Comparison of ENCODE assay signal across 12 cellular contexts in the genomic region with DNA sequence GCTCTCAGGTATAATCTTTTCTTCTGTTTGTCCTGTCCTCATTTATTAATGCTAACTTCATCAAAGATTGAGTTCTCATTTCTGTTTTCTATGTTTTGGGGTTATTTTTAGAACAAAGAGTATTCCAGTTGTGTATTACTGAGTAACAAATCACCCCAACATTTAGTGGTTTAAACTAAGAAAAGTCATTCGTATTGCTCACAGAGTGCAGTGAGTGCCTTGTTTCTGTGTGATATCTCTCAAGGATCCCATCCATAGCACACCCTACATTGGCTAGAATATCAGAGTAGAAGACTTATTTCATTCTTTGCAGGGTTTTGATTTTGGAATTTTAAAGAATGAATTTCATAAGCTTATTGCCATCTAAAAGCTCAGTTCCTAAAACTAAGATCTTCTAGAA.
DNase-seq lines count a peak whose midpoint lies in the region; ATAC-seq, FAIRE-seq and TF ChIP-seq lines count a peak whose summit lies in the region.
"Had no signal": no experiment of that assay in that cellular context is flagged by ENCODE, and none has a peak within 500 bp of the region (broad histone marks: within the 10 kb centered on the region; RNA-seq: fewer than 3 reads in every experiment).

No MANE protein-coding gene starts in this region.

- H3K9me2 ChIP-seq in hepatocyte (replicated peaks; ENCODE audit: insufficient read depth): no peaks in the 10 kb centered on the region

- no peak overlapping the region for H3K4me3 ChIP-seq in hepatocyte
- H3K4me3 ChIP-seq in sigmoid colon: no peak overlapping the region
- H3K4me3 ChIP-seq: dorsolateral prefrontal cortex, thyroid gland had no signal

- H3K36me3 Mint-ChIP-seq in activated naive CD4-positive, alpha-beta T cell treated with anti-CD3 and anti-CD28 coated beads, Interleukin-2, amount 50 U/mL, for 72 hours: peaks cover 30 to 50% of the 10 kb centered on the region in 2 donors
- H3K36me3 Mint-ChIP-seq in activated naive CD4-positive, alpha-beta T cell treated with anti-CD3 and anti-CD28 coated beads, Interleukin-2, amount 10 ng/mL, durations not matched to agents 7 days and 5 days: peaks cover 59% of the 10 kb centered on the region
- H3K36me3 Mint-ChIP-seq in T-helper 17 cell (ENCODE audit: low read depth): peaks cover 4% of the 10 kb centered on the region
- H3K36me3 Mint-ChIP-seq in stimulated activated naive CD8-positive, alpha-beta T cell treated with anti-CD3 and anti-CD28 coated beads, Interleukin-15, Interleukin-2, amounts not matched to agents 100 ng/mL and 50 ng/mL, for 24 hours (ENCODE audit: low read depth): peaks cover 72% of the 10 kb centered on the region

- no peak overlapping the region for H2AFZ ChIP-seq in hepatocyte

- H3K27me3 ChIP-seq in hepatocyte (no peaks in the 10 kb centered on the region), sigmoid colon (no peaks in the 10 kb centered on the region)
- H3K27me3 ChIP-seq: dorsolateral prefrontal cortex, thyroid gland had no signal

- DNase-seq in activated naive CD4-positive, alpha-beta T cell treated with anti-CD3 and anti-CD28 coated beads, Interleukin-2, amount 50 U/mL, for 72 hours (ENCODE audit: low spot score in 2 of 2): no peak
- no peak for DNase-seq in activated naive CD4-positive, alpha-beta T cell treated with anti-CD3 and anti-CD28 coated beads, Interleukin-2, amount 10 ng/mL, durations not matched to agents 7 days and 5 days
- no peak for DNase-seq in T-helper 17 cell
- no peak for DNase-seq in hepatocyte (ENCODE audit: low spot score)
- DNase-seq in GM19240 (ENCODE audit: insufficient read length, low spot score): no peak
- no peak for DNase-seq in sigmoid colon
- no peak for DNase-seq in urothelium cell line (ENCODE audit: low spot score)
- DNase-seq: activated T-cell treated with anti-CD3 and anti-CD28 coated beads, Interleukin-2, amount 50 U/mL, for 48 hours; dorsolateral prefrontal cortex; thyroid gland had no signal

- 86% methylated on average over 1 of the region's 1 CpG for WGBS in hepatocyte (ENCODE audit: low lambda C conversion rate, missing lambda C conversion rate)
- 78 to 87% methylated on average over 1 of the region's 1 CpG for WGBS in sigmoid colon, 2 donors

- intact Hi-C loops in sigmoid colon (cut with DNase I): no loop called here

- CTCF ChIA-PET in activated naive CD4-positive, alpha-beta T cell treated with anti-CD3 and anti-CD28 coated beads, Interleukin-2, amount 10 ng/mL, durations not matched to agents 7 days and 5 days (lab: Charles Lee): interaction anchor here (0.8 to 2.6 kb wide), 3 partner anchors 26 to 58 kb away, joined by 4 to 9 read pairs (median 4); no protein-coding TSS in a partner anchor

- FAIRE-seq in urothelium cell line (lab: Jason Lieb, UNC): no peak
- FAIRE-seq: H1 had no signal

- peaks cover 53% of the 10 kb centered on the region for H3K4me1 Mint-ChIP-seq in activated naive CD4-positive, alpha-beta T cell treated with anti-CD3 and anti-CD28 coated beads, Interleukin-2, amount 10 ng/mL, durations not matched to agents 7 days and 5 days
- H3K4me1 Mint-ChIP-seq in T-helper 17 cell: peaks cover 34% of the 10 kb centered on the region
- peaks cover 69% of the 10 kb centered on the region for H3K4me1 Mint-ChIP-seq in stimulated activated naive CD8-positive, alpha-beta T cell treated with anti-CD3 and anti-CD28 coated beads, Interleukin-15, Interleukin-2, amounts not matched to agents 100 ng/mL and 50 ng/mL, for 24 hours (ENCODE audit: low read depth)

- H3K27me3 Mint-ChIP-seq in activated naive CD4-positive, alpha-beta T cell treated with anti-CD3 and anti-CD28 coated beads, Interleukin-2, amount 10 ng/mL, durations not matched to agents 7 days and 5 days: no peaks in the 10 kb centered on the region
- no peaks in the 10 kb centered on the region for H3K27me3 Mint-ChIP-seq in T-helper 17 cell
- H3K27me3 Mint-ChIP-seq in stimulated activated naive CD8-positive, alpha-beta T cell treated with anti-CD3 and anti-CD28 coated beads, Interleukin-15, Interleukin-2, amounts not matched to agents 100 ng/mL and 50 ng/mL, for 24 hours: no peaks in the 10 kb centered on the region

- peak; percentile 45 to 61 for ATAC-seq in activated naive CD4-positive, alpha-beta T cell treated with anti-CD3 and anti-CD28 coated beads, Interleukin-2, amount 50 U/mL, for 72 hours
- no peak for ATAC-seq in T-helper 17 cell

- peak overlapping the region; percentile 48 for H3K27ac ChIP-seq in hepatocyte
- H3K27ac ChIP-seq in sigmoid colon: peak overlapping the region in 2 of 4 donors; percentile 2 to 15
- H3K27ac ChIP-seq: dorsolateral prefrontal cortex, thyroid gland had no signal

- peaks cover 5% of the 10 kb centered on the region in 2 donors for H3K9me3 Mint-ChIP-seq in activated naive CD4-positive, alpha-beta T cell treated with anti-CD3 and anti-CD28 coated beads, Interleukin-2, amount 50 U/mL, for 72 hours
- peaks cover 4% of the 10 kb centered on the region for H3K9me3 Mint-ChIP-seq in activated naive CD4-positive, alpha-beta T cell treated with anti-CD3 and anti-CD28 coated beads, Interleukin-2, amount 10 ng/mL, durations not matched to agents 7 days and 5 days
- H3K9me3 Mint-ChIP-seq in stimulated activated naive CD8-positive, alpha-beta T cell treated with anti-CD3 and anti-CD28 coated beads, Interleukin-15, Interleukin-2, amounts not matched to agents 100 ng/mL and 50 ng/mL, for 24 hours: peaks cover 5% of the 10 kb centered on the region

- no peaks in the 10 kb centered on the region for H3K79me2 ChIP-seq in hepatocyte

- no peak overlapping the region for H3K4me3 Mint-ChIP-seq in activated naive CD4-positive, alpha-beta T cell treated with anti-CD3 and anti-CD28 coated beads, Interleukin-2, amount 10 ng/mL, durations not matched to agents 7 days and 5 days
- H3K4me3 Mint-ChIP-seq in T-helper 17 cell: no peak overlapping the region
- H3K4me3 Mint-ChIP-seq in stimulated activated naive CD8-positive, alpha-beta T cell treated with anti-CD3 and anti-CD28 coated beads, Interleukin-15, Interleukin-2, amounts not matched to agents 100 ng/mL and 50 ng/mL, for 24 hours: no peak overlapping the region

- H3K4me2 ChIP-seq in hepatocyte: no peak overlapping the region

- H3K4me1 ChIP-seq in hepatocyte (ENCODE audit: insufficient read depth): peaks cover 13% of the 10 kb centered on the region
- peaks cover 0 to 25% (median 15%) of the 10 kb centered on the region in 4 donors for H3K4me1 ChIP-seq in sigmoid colon

- H3K36me3 ChIP-seq in hepatocyte (replicated peaks; ENCODE audit: insufficient read depth, low read depth) (peaks cover 7% of the 10 kb centered on the region), sigmoid colon (peaks cover 9 to 40% (median 18%) of the 10 kb centered on the region in 4 donors)

- peak overlapping the region; percentile 92 to 97 for H3K27ac Mint-ChIP-seq in activated naive CD4-positive, alpha-beta T cell treated with anti-CD3 and anti-CD28 coated beads, Interleukin-2, amount 50 U/mL, for 72 hours
- H3K27ac Mint-ChIP-seq in activated naive CD4-positive, alpha-beta T cell treated with anti-CD3 and anti-CD28 coated beads, Interleukin-2, amount 10 ng/mL, durations not matched to agents 7 days and 5 days: no peak overlapping the region
- H3K27ac Mint-ChIP-seq in T-helper 17 cell: peak overlapping the region; percentile 88
- H3K27ac Mint-ChIP-seq in stimulated activated naive CD8-positive, alpha-beta T cell treated with anti-CD3 and anti-CD28 coated beads, Interleukin-15, Interleukin-2, amounts not matched to agents 100 ng/mL and 50 ng/mL, for 24 hours: peak overlapping the region; percentile 89

- TF ChIP-seq EP300 in sigmoid colon (IDR thresholded peaks at IDR 0.05): no peak

- TF ChIP-seq POLR2A in sigmoid colon (IDR thresholded peaks at IDR 0.05): no peak

- no peak for TF ChIP-seq CTCF in hepatocyte (IDR thresholded peaks at IDR 0.05; ENCODE audit: poor library complexity)
- no peak for TF ChIP-seq CTCF in sigmoid colon (IDR thresholded peaks at IDR 0.05)

- H3K9me3 ChIP-seq in T-helper 17 cell (ENCODE audit: control insufficient read depth, low read length, poor library complexity, severe bottlenecking) (peaks cover 4% of the 10 kb centered on the region), hepatocyte (ENCODE audit: low read depth) (no peaks in the 10 kb centered on the region), sigmoid colon (no peaks in the 10 kb centered on the region)
- H3K9me3 ChIP-seq: thyroid gland had no signal

- H4K20me1 ChIP-seq in hepatocyte (ENCODE audit: insufficient read depth, poor library complexity, severe bottlenecking): no peaks in the 10 kb centered on the region
